ENCODE assay signal across 16 cellular contexts in genomic region chr1:101196668-101197067, GRCh38. TPM values are rescaled to one million over a fixed set of nuclear protein-coding genes. Genes with fewer than 3 reads are reported as not detected.
DNase-seq lines count a peak whose midpoint lies in the region; ATAC-seq, FAIRE-seq and TF ChIP-seq lines count a peak whose summit lies in the region.
"Had no signal": no experiment of that assay in that cellular context is flagged by ENCODE, and none has a peak within 500 bp of the region (broad histone marks: within the 10 kb centered on the region; RNA-seq: fewer than 3 reads in every experiment).

No MANE protein-coding gene starts in this region.

- H3K9me1 ChIP-seq in endothelial cell of umbilical vein (replicated peaks; ENCODE audit: control insufficient read depth, extremely low read depth, insufficient read depth, low read length): no peaks in the 10 kb centered on the region

- peak overlapping the region; percentile 22 for H2AFZ ChIP-seq in endothelial cell of umbilical vein (ENCODE audit: low read depth, low read length)

- no peaks in the 10 kb centered on the region for H3K36me3 Mint-ChIP-seq in activated CD8-positive, alpha-beta T cell treated with anti-CD3 and anti-CD28 coated beads for 36 hours (ENCODE audit: low read depth)
- peaks cover 7% of the 10 kb centered on the region for H3K36me3 Mint-ChIP-seq in activated CD8-positive, alpha-beta T cell treated with anti-CD3 and anti-CD28 coated beads, Interleukin-2, amount 10 ng/mL, durations not matched to agents 7 days and 5 days (ENCODE audit: low read depth)
- H3K36me3 Mint-ChIP-seq in activated T-helper 2 cell treated with anti-CD3 and anti-CD28 coated beads, Interferon-gamma antibody, Interleukin-2, Interleukin-4, amounts not matched to agents 10 μg/mL and 5 μg/mL and 100 μg/mL, durations not matched to agents 14 hours and 24 hours and 36 hours (ENCODE audit: low read depth): peaks cover 23% of the 10 kb centered on the region
- H3K36me3 Mint-ChIP-seq: CD8-positive, alpha-beta T cell had no signal

- POLR2A ChIA-PET in activated CD8-positive, alpha-beta T cell treated with anti-CD3 and anti-CD28 coated beads for 36 hours (lab: Charles Lee): no interaction called here
- POLR2A ChIA-PET in activated CD8-positive, alpha-beta T cell treated with anti-CD3 and anti-CD28 coated beads, Interleukin-2, amount 10 ng/mL, durations not matched to agents 7 days and 5 days (lab: Charles Lee): no interaction called here
- POLR2A ChIA-PET in endothelial cell of umbilical vein (lab: Charles Lee): no interaction called here

- H3K36me3 ChIP-seq in endothelial cell of umbilical vein (ENCODE audit: control insufficient read depth in 2 of 2, extremely low read depth in 1 of 2, insufficient read depth in 2 of 2, low read length in 2 of 2): no peaks in the 10 kb centered on the region
- H3K36me3 ChIP-seq: BLaER1 treated with 17β-estradiol and CSF1 and Interleukin-3, amounts not matched to agents 10 nM and 100 nM; HAP-1 had no signal

- H3K9me3 Mint-ChIP-seq in activated CD8-positive, alpha-beta T cell treated with anti-CD3 and anti-CD28 coated beads for 36 hours: peaks cover 6% of the 10 kb centered on the region
- H3K9me3 Mint-ChIP-seq in activated CD8-positive, alpha-beta T cell treated with anti-CD3 and anti-CD28 coated beads, Interleukin-2, amount 10 ng/mL, durations not matched to agents 7 days and 5 days (ENCODE audit: insufficient read depth): peaks cover under 1% of the 10 kb centered on the region
- peaks cover 5% of the 10 kb centered on the region for H3K9me3 Mint-ChIP-seq in activated T-helper 2 cell treated with anti-CD3 and anti-CD28 coated beads, Interferon-gamma antibody, Interleukin-2, Interleukin-4, amounts not matched to agents 10 μg/mL and 5 μg/mL and 100 μg/mL, durations not matched to agents 14 hours and 24 hours and 36 hours
- H3K9me3 Mint-ChIP-seq: CD8-positive, alpha-beta T cell had no signal

- no peaks in the 10 kb centered on the region for H3K4me1 ChIP-seq in endothelial cell of umbilical vein (ENCODE audit: control insufficient read depth, extremely low read depth, insufficient read depth, low read length)
- H3K4me1 ChIP-seq: HAP-1 had no signal

- H3K4me3 ChIP-seq in endothelial cell of umbilical vein (replicated peaks in 1 of 3; ENCODE audit: insufficient read depth in 1 of 3, low read depth in 1 of 3, low read length in 3 of 3): no peak overlapping the region
- H3K4me3 ChIP-seq: BLaER1 treated with 17β-estradiol and CSF1 and Interleukin-3, amounts not matched to agents 10 nM and 100 nM; GM23248; HAP-1 had no signal

- H4K20me1 ChIP-seq in endothelial cell of umbilical vein (replicated peaks; ENCODE audit: control insufficient read depth, extremely low read depth, insufficient read depth, low read length): no peaks in the 10 kb centered on the region
- H4K20me1 ChIP-seq: BLaER1 treated with 17β-estradiol and CSF1 and Interleukin-3, amounts not matched to agents 10 nM and 100 nM had no signal

- H3K4me1 Mint-ChIP-seq in activated CD8-positive, alpha-beta T cell treated with anti-CD3 and anti-CD28 coated beads for 36 hours (ENCODE audit: low read depth): peaks cover 30% of the 10 kb centered on the region
- H3K4me1 Mint-ChIP-seq in activated CD8-positive, alpha-beta T cell treated with anti-CD3 and anti-CD28 coated beads, Interleukin-2, amount 10 ng/mL, durations not matched to agents 7 days and 5 days (ENCODE audit: low read depth): peaks cover 12% of the 10 kb centered on the region
- peaks cover 45% of the 10 kb centered on the region for H3K4me1 Mint-ChIP-seq in activated T-helper 2 cell treated with anti-CD3 and anti-CD28 coated beads, Interferon-gamma antibody, Interleukin-2, Interleukin-4, amounts not matched to agents 10 μg/mL and 5 μg/mL and 100 μg/mL, durations not matched to agents 14 hours and 24 hours and 36 hours (ENCODE audit: low read depth)

- H3K27me3 ChIP-seq in endothelial cell of umbilical vein (ENCODE audit: control insufficient read depth in 2 of 2, insufficient read depth in 2 of 2, low read length in 2 of 2): no peaks in the 10 kb centered on the region
- H3K27me3 ChIP-seq: BLaER1 treated with 17β-estradiol and CSF1 and Interleukin-3, amounts not matched to agents 10 nM and 100 nM had no signal

- BruUV-seq in endothelial cell of umbilical vein (replicated peaks; lab: Mats Ljungman, UMichigan): no TSS peak

- H3K27me3 Mint-ChIP-seq in activated CD8-positive, alpha-beta T cell treated with anti-CD3 and anti-CD28 coated beads for 36 hours: no peaks in the 10 kb centered on the region
- H3K27me3 Mint-ChIP-seq in activated CD8-positive, alpha-beta T cell treated with anti-CD3 and anti-CD28 coated beads, Interleukin-2, amount 10 ng/mL, durations not matched to agents 7 days and 5 days (ENCODE audit: low read depth): no peaks in the 10 kb centered on the region
- no peaks in the 10 kb centered on the region for H3K27me3 Mint-ChIP-seq in activated T-helper 2 cell treated with anti-CD3 and anti-CD28 coated beads, Interferon-gamma antibody, Interleukin-2, Interleukin-4, amounts not matched to agents 10 μg/mL and 5 μg/mL and 100 μg/mL, durations not matched to agents 14 hours and 24 hours and 36 hours (ENCODE audit: low read depth)
- H3K27me3 Mint-ChIP-seq: B cell had no signal

- no peaks in the 10 kb centered on the region for H3K9me3 ChIP-seq in endothelial cell of umbilical vein (replicated peaks; ENCODE audit: control insufficient read depth, insufficient read depth, low read length)
- H3K9me3 ChIP-seq: BLaER1 treated with 17β-estradiol and CSF1 and Interleukin-3, amounts not matched to agents 10 nM and 100 nM; HAP-1 had no signal

- H3K27ac ChIP-seq in endothelial cell of umbilical vein (ENCODE audit: insufficient read depth, low read depth, low read length): no peak overlapping the region
- H3K27ac ChIP-seq: BLaER1 treated with 17β-estradiol and CSF1 and Interleukin-3, amounts not matched to agents 10 nM and 100 nM; GM23248 had no signal

- no peak overlapping the region for H3K4me2 ChIP-seq in endothelial cell of umbilical vein (ENCODE audit: insufficient read depth, low read length)
- H3K4me2 ChIP-seq: BLaER1 treated with 17β-estradiol and CSF1 and Interleukin-3, amounts not matched to agents 10 nM and 100 nM had no signal

- no peak for DNase-seq in activated CD8-positive, alpha-beta T cell treated with anti-CD3 and anti-CD28 coated beads for 36 hours
- DNase-seq in activated CD8-positive, alpha-beta T cell treated with anti-CD3 and anti-CD28 coated beads, Interleukin-2, amount 10 ng/mL, durations not matched to agents 7 days and 5 days: no peak
- no peak for DNase-seq in activated T-helper 2 cell treated with anti-CD3 and anti-CD28 coated beads, Interferon-gamma antibody, Interleukin-2, Interleukin-4, amounts not matched to agents 10 μg/mL and 5 μg/mL and 100 μg/mL, durations not matched to agents 14 hours and 24 hours and 36 hours (ENCODE audit: low spot score)
- no peak for DNase-seq in endothelial cell of umbilical vein (ENCODE audit: low read depth, low spot score)
- no peak for DNase-seq in ecto neural progenitor cell (ENCODE audit: low spot score)
- no peak for DNase-seq in epidermal melanocyte (ENCODE audit: insufficient read length, low spot score)
- DNase-seq: Calu3; CD8-positive, alpha-beta T cell; DMS79 treated with DMSO at 0.1 percent for 48 hours; GF-D8; GM23248 had no signal

- no peak for FAIRE-seq in endothelial cell of umbilical vein (lab: Jason Lieb, UNC)
- FAIRE-seq: GM19239, HepG2 had no signal

- intact Hi-C loops in activated CD8-positive, alpha-beta T cell treated with anti-CD3 and anti-CD28 coated beads for 36 hours (cut with micrococcal nuclease): no loop called here
- intact Hi-C loops in activated T-helper 2 cell treated with anti-CD3 and anti-CD28 coated beads, Interferon-gamma antibody, Interleukin-2, Interleukin-4, amounts not matched to agents 10 μg/mL and 5 μg/mL and 100 μg/mL, durations not matched to agents 14 hours and 24 hours and 36 hours (cut with micrococcal nuclease): no loop called here
- intact Hi-C loops in endothelial cell of umbilical vein (cut with micrococcal nuclease): no loop called here

- H3K9ac ChIP-seq in endothelial cell of umbilical vein (replicated peaks; ENCODE audit: extremely low read depth, insufficient read depth, low read length): no peak overlapping the region
- H3K9ac ChIP-seq: BLaER1 treated with 17β-estradiol and CSF1 and Interleukin-3, amounts not matched to agents 10 nM and 100 nM; GM23248 had no signal

- no peak for TF ChIP-seq POLR2A in endothelial cell of umbilical vein (IDR thresholded peaks at IDR 0.05; ENCODE audit: low read depth, low read length)

- peak overlapping the region; percentile 2 for H3K27ac Mint-ChIP-seq in activated CD8-positive, alpha-beta T cell treated with anti-CD3 and anti-CD28 coated beads for 36 hours
- H3K27ac Mint-ChIP-seq in activated CD8-positive, alpha-beta T cell treated with anti-CD3 and anti-CD28 coated beads, Interleukin-2, amount 10 ng/mL, durations not matched to agents 7 days and 5 days: no peak overlapping the region
- peak overlapping the region; percentile 5 for H3K27ac Mint-ChIP-seq in activated T-helper 2 cell treated with anti-CD3 and anti-CD28 coated beads, Interferon-gamma antibody, Interleukin-2, Interleukin-4, amounts not matched to agents 10 μg/mL and 5 μg/mL and 100 μg/mL, durations not matched to agents 14 hours and 24 hours and 36 hours
- H3K27ac Mint-ChIP-seq: B cell; CD8-positive, alpha-beta T cell had no signal

- CTCF ChIA-PET in activated CD8-positive, alpha-beta T cell treated with anti-CD3 and anti-CD28 coated beads for 36 hours (lab: Charles Lee): no interaction called here
- CTCF ChIA-PET in activated CD8-positive, alpha-beta T cell treated with anti-CD3 and anti-CD28 coated beads, Interleukin-2, amount 10 ng/mL, durations not matched to agents 7 days and 5 days (lab: Charles Lee): no interaction called here
- CTCF ChIA-PET in endothelial cell of umbilical vein (lab: Charles Lee): no interaction called here

- ATAC-seq in activated CD8-positive, alpha-beta T cell treated with anti-CD3 and anti-CD28 coated beads for 36 hours: no peak
- ATAC-seq in activated CD8-positive, alpha-beta T cell treated with anti-CD3 and anti-CD28 coated beads, Interleukin-2, amount 10 ng/mL, durations not matched to agents 7 days and 5 days: no peak
- ATAC-seq: CD8-positive, alpha-beta T cell; HepG2 had no signal

- H3K79me2 ChIP-seq in endothelial cell of umbilical vein (ENCODE audit: control insufficient read depth, insufficient read depth, low read length): no peaks in the 10 kb centered on the region

- dilution Hi-C loops in endothelial cell of umbilical vein (cut with MboI; ENCODE audit: extremely low pct_ligation_motif_present, low sequenced_read_pairs): no loop called here

- TF ChIP-seq CTCF in activated CD8-positive, alpha-beta T cell treated with anti-CD3 and anti-CD28 coated beads for 36 hours (IDR thresholded peaks at IDR 0.05): no peak
- no peak for TF ChIP-seq CTCF in endothelial cell of umbilical vein (IDR thresholded peaks at IDR 0.05; ENCODE audit: extremely low read depth in 1 of 2, insufficient read depth in 1 of 2, low read depth in 1 of 2, low read length in 2 of 2)

- no peak overlapping the region for H3K4me3 Mint-ChIP-seq in activated CD8-positive, alpha-beta T cell treated with anti-CD3 and anti-CD28 coated beads for 36 hours
- no peak overlapping the region for H3K4me3 Mint-ChIP-seq in activated CD8-positive, alpha-beta T cell treated with anti-CD3 and anti-CD28 coated beads, Interleukin-2, amount 10 ng/mL, durations not matched to agents 7 days and 5 days
- H3K4me3 Mint-ChIP-seq in activated T-helper 2 cell treated with anti-CD3 and anti-CD28 coated beads, Interferon-gamma antibody, Interleukin-2, Interleukin-4, amounts not matched to agents 10 μg/mL and 5 μg/mL and 100 μg/mL, durations not matched to agents 14 hours and 24 hours and 36 hours (ENCODE audit: low read depth): no peak overlapping the region
- H3K4me3 Mint-ChIP-seq: B cell; CD8-positive, alpha-beta T cell had no signal

RNA-seq across cellular contexts. Expression of gene S1PR1, which starts 40.2 kb away (rescaled TPM):
- 10 to 100 TPM; 63.9 to 66.4 TPM for total RNA-seq in activated CD8-positive, alpha-beta T cell treated with anti-CD3 and anti-CD28 coated beads for 36 hours
- 10 to 100 TPM; 72.8 to 76.5 TPM for total RNA-seq in activated CD8-positive, alpha-beta T cell treated with anti-CD3 and anti-CD28 coated beads, Interleukin-2, amount 10 ng/mL, durations not matched to agents 7 days and 5 days
- total RNA-seq in activated T-helper 2 cell treated with anti-CD3 and anti-CD28 coated beads, Interferon-gamma antibody, Interleukin-2, Interleukin-4, amounts not matched to agents 10 μg/mL and 5 μg/mL and 100 μg/mL, durations not matched to agents 14 hours and 24 hours and 36 hours: 71.0 and 73.0 TPM in 2 replicates
- total RNA-seq in endothelial cell of umbilical vein: 137 and 138 TPM in 2 replicates
- polyA plus RNA-seq in endothelial cell of umbilical vein: 346 and 387 TPM in 2 replicates
- polyA plus RNA-seq in endothelial cell of umbilical vein (2011; cell fraction: cytosol; rRNA removed): 206 and 215 TPM in 2 replicates
- 219 and 225 TPM in 2 replicates for polyA plus RNA-seq in endothelial cell of umbilical vein (2011; cell fraction: nucleus; rRNA removed)
- polyA plus RNA-seq in endothelial cell of umbilical vein (2012): 130 and 148 TPM in 2 replicates
- 433 and 446 TPM in 2 replicates for polyA minus RNA-seq in endothelial cell of umbilical vein
- not detected for polyA minus RNA-seq in endothelial cell of umbilical vein (2011; cell fraction: cytosol; rRNA and poly(A)+ RNA removed)
- polyA minus RNA-seq in endothelial cell of umbilical vein (2011; cell fraction: nucleus; rRNA and poly(A)+ RNA removed): 363 and 384 TPM in 2 replicates
- total RNA-seq: Calu3, HepG2 had no signal
- polyA plus RNA-seq: HepG2 had no signal
